26 cellular contexts compared by ENCODE assay signal in genomic region chr2:7024261-7024660, GRCh38.
"Had no signal": no experiment of that assay in that cellular context is flagged by ENCODE, and none has a peak within 500 bp of the region (broad histone marks: within the 10 kb centered on the region; RNA-seq: fewer than 3 reads in every experiment).

No MANE protein-coding gene starts in this region.

- H3K27me3 ChIP-seq: cardiac muscle cell, heart left ventricle, stomach, tibial nerve had no signal

- H3K27ac ChIP-seq: cardiac muscle cell, lower lobe of right lung, stomach had no signal

- ATAC-seq: activated naive CD4-positive, alpha-beta T cell treated with anti-CD3 and anti-CD28 coated beads, Interleukin-2, amount 50 U/mL, for 72 hours; esophagus mucosa; natural killer cell; stimulated activated naive B cell treated with anti-CD40 and anti-IgM and Interleukin-4, amounts not matched to agents 10 μg/mL and 1 μg/mL and 100 μg/mL, for 72 hours; T-helper 17 cell had no signal

- H3K4me1 ChIP-seq: prostate gland had no signal

- H3K36me3 ChIP-seq: cardiac muscle cell, prostate gland had no signal

- H3K4me3 ChIP-seq: cardiac muscle cell, heart left ventricle, lower lobe of right lung, prostate gland, smooth muscle cell, stomach, tibial nerve had no signal

- DNase-seq: activated CD4-positive, alpha-beta memory T cell treated with anti-CD3 and anti-CD28 coated beads, Interleukin-2, amount 10 ng/mL, durations not matched to agents 7 days and 5 days; activated CD4-positive, alpha-beta T cell treated with anti-CD3 and anti-CD28 coated beads, Interleukin-2, amount 10 ng/mL, durations not matched to agents 24 days and 14 days; activated CD4-positive, CD25-positive, alpha-beta regulatory T cell treated with anti-CD3 and anti-CD28 coated beads, Interleukin-2, amount 50 U/mL, for 72 hours; activated CD8-positive, alpha-beta memory T cell treated with anti-CD3 and anti-CD28 coated beads, Interleukin-2, amount 50 U/mL, for 48 hours; activated naive CD4-positive, alpha-beta T cell; activated T-cell treated with anti-CD3 and anti-CD28 coated beads, Interleukin-2, amount 50 U/mL, for 24 hours; aorta; endodermal cell; lower lobe of right lung; mesendoderm; natural killer cell; retina; stimulated activated CD4-positive, alpha-beta T cell treated with anti-CD3 and anti-CD28 coated beads, Interleukin-15, amount 100 ng/mL, for 24 hours; stimulated activated CD4-positive, alpha-beta T cell treated with anti-CD3 and anti-CD28 coated beads, Interleukin-2, amount 100 ng/mL, for 24 hours; stimulated activated naive B cell treated with anti-CD40 and anti-IgM and Interleukin-4, amounts not matched to agents 10 μg/mL and 1 μg/mL and 100 μg/mL, for 72 hours; stomach; SW 1271; T-helper 17 cell; T1000 had no signal

- H3K9me3 ChIP-seq: heart left ventricle, lower lobe of right lung, prostate gland, stomach, tibial nerve had no signal
